In the genomic region with DNA sequence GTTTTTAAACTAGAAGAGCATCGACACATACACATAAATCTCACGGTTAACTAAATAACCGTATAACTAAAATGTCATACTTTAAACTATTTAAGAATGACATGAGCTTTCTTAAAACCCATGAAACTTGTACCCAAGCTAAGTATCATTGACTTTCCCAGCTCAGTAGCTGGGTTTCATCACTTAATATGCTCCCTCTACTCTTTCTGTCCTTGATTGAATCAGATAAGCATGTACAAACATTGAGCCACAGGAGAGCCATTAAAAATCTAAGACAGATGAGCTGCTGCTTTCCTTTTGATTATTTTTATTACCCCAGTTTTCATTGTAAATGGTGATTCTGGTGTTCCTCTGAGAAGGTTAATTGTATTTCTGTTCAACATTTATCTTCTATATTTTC, we compare ENCODE assay signal across 20 cellular contexts.
DNase-seq lines count a peak whose midpoint lies in the region; ATAC-seq, FAIRE-seq and TF ChIP-seq lines count a peak whose summit lies in the region.
"Had no signal": no experiment of that assay in that cellular context is flagged by ENCODE, and none has a peak within 500 bp of the region (broad histone marks: within the 10 kb centered on the region; RNA-seq: fewer than 3 reads in every experiment).

No MANE protein-coding gene starts in this region.

- no peak for TF ChIP-seq EP300 in stomach (IDR thresholded peaks at IDR 0.05)

- CTCF ChIA-PET in PC-9 (lab: Charles Lee), result no interaction called here

- 74 to 90% (median 85%) methylated on average over 3 of the region's 3 CpGs for WGBS in stomach, 5 donors

- peaks cover 52% of the 10 kb centered on the region; the same call in 1 of the 2 replicates for H3K79me2 ChIP-seq in Loucy (ENCODE audit: insufficient read depth, low read length)
- H3K79me2 ChIP-seq in PC-9 (ENCODE audit: low read depth), result peaks cover 93% of the 10 kb centered on the region

- no peaks in the 10 kb centered on the region for H3K9me2 ChIP-seq in Loucy (replicated peaks; ENCODE audit: low read depth, low read length)
- no peaks in the 10 kb centered on the region for H3K9me2 ChIP-seq in PC-9 (ENCODE audit: insufficient read depth)

- H3F3A ChIP-seq in Loucy (ENCODE audit: low read depth) (peaks cover 4% of the 10 kb centered on the region; the same call in 1 of the 2 replicates), PC-9 (ENCODE audit: insufficient read depth, low read depth) (peaks cover 47% of the 10 kb centered on the region)

- ATAC-seq in GM21737 (IDR thresholded peaks at IDR 0.05; ENCODE audit: unreplicated experiment), result no peak
- no peak for ATAC-seq in upper lobe of right lung
- ATAC-seq: activated naive CD8-positive, alpha-beta T cell treated with anti-CD3 and anti-CD28 coated beads, Interleukin-2, amount 50 U/mL, for 24 hours; WTC11 had no signal

- intact Hi-C loops in PC-9 (cut with micrococcal nuclease; ENCODE audit: unreplicated experiment), result no loop called here
- intact Hi-C loops in stomach (cut with DNase I; ENCODE audit: low total_unique reads), result loop anchor here (10.0 kb wide), 1 partner anchor 102 kb away; no protein-coding TSS in a partner anchor
- intact Hi-C loops in upper lobe of right lung (cut with DNase I), result loop anchor here (10.0 kb wide), 1 partner anchor 112 kb away; the partner anchor contains the start of gene FOXO3

- H3K4me3 ChIP-seq in Loucy (ENCODE audit: low read length, poor library complexity, severe bottlenecking) (no peak overlapping the region), PC-9 (no peak overlapping the region), stomach (no peak overlapping the region), upper lobe of right lung (no peak overlapping the region)
- H3K4me3 ChIP-seq: cardiac muscle cell, neural progenitor cell had no signal

- H3K27ac ChIP-seq in PC-9 (peak overlapping the region; percentile 11; the same call in 1 of the 2 replicates), stomach (peak overlapping the region in 3 of 5 donors; percentile 54 to 65 (median 57)), upper lobe of right lung (no peak overlapping the region)
- H3K27ac ChIP-seq: cardiac muscle cell, neural progenitor cell had no signal

- TF ChIP-seq CTCF in Loucy (conservative IDR thresholded peaks at IDR 0.05; ENCODE audit: low read length), result no peak
- TF ChIP-seq CTCF in PC-9 (conservative IDR thresholded peaks at IDR 0.05), result no peak
- no peak for TF ChIP-seq CTCF in stomach (IDR thresholded peaks at IDR 0.05)
- no peak for TF ChIP-seq CTCF in upper lobe of right lung (IDR thresholded peaks at IDR 0.05)

- FAIRE-seq in islet of Langerhans (lab: Jason Lieb, UNC), result peak; percentile 56
- FAIRE-seq: keratinocyte had no signal

- POLR2A ChIA-PET in PC-9 (lab: Charles Lee; ENCODE audit: unreplicated experiment), result no interaction called here

- no peak for DNase-seq in PC-9
- DNase-seq in stomach, result no peak
- no peak for DNase-seq in upper lobe of right lung
- DNase-seq in A172 (ENCODE audit: low spot score), result no peak
- DNase-seq: activated naive CD8-positive, alpha-beta T cell treated with anti-CD3 and anti-CD28 coated beads, Interleukin-2, amount 50 U/mL, for 24 hours; GOT3; IMR-90; midbrain; NCI-H1092; NCI-H2171; RPMI8226; stimulated activated CD4-positive, alpha-beta T cell treated with anti-CD3 and anti-CD28 coated beads, Interleukin-1b, Interleukin-23, amount 100 ng/mL, for 48 hours; substantia nigra had no signal

- H3K4me1 ChIP-seq in Loucy (ENCODE audit: insufficient read depth, low read length, poor library complexity, severe bottlenecking) (peaks cover 30% of the 10 kb centered on the region), PC-9 (replicated peaks; ENCODE audit: insufficient read depth) (peaks cover 71% of the 10 kb centered on the region), stomach (peaks cover 52 to 74% (median 66%) of the 10 kb centered on the region in 4 donors), upper lobe of right lung (peaks cover 52% of the 10 kb centered on the region)
- H3K4me1 ChIP-seq: neural progenitor cell had no signal

- H4K20me1 ChIP-seq in Loucy (ENCODE audit: insufficient read depth, low read length, poor library complexity, severe bottlenecking), result peaks cover 10% of the 10 kb centered on the region
- H4K20me1 ChIP-seq in PC-9 (ENCODE audit: insufficient read depth), result peaks cover 23% of the 10 kb centered on the region

- peak overlapping the region; percentile 55 for H3K4me2 ChIP-seq in Loucy (ENCODE audit: low read depth, low read length, poor library complexity, severe bottlenecking)
- H3K4me2 ChIP-seq in PC-9, result no peak overlapping the region
- H3K4me2 ChIP-seq: neural progenitor cell had no signal

- peaks cover 14% of the 10 kb centered on the region; the same call in 1 of the 2 replicates for H3K36me3 ChIP-seq in Loucy (ENCODE audit: insufficient read depth, low read length)
- peaks cover 39% of the 10 kb centered on the region; the same call in 1 of the 2 replicates for H3K36me3 ChIP-seq in PC-9 (ENCODE audit: low read depth)
- peaks cover 0 to 18% (median 17%) of the 10 kb centered on the region in 4 donors for H3K36me3 ChIP-seq in stomach
- H3K36me3 ChIP-seq in upper lobe of right lung, result peaks cover 10% of the 10 kb centered on the region
- H3K36me3 ChIP-seq: cardiac muscle cell, neural progenitor cell had no signal

- no peak overlapping the region for H2AFZ ChIP-seq in Loucy (ENCODE audit: low read length)
- H2AFZ ChIP-seq in PC-9, result no peak overlapping the region
- H2AFZ ChIP-seq: neural progenitor cell had no signal

- H3K9me3 ChIP-seq in Loucy (ENCODE audit: insufficient read depth, low read depth, low read length) (no peaks in the 10 kb centered on the region), PC-9 (ENCODE audit: insufficient read depth, low read depth) (no peaks in the 10 kb centered on the region), stomach (no peaks in the 10 kb centered on the region), upper lobe of right lung (no peaks in the 10 kb centered on the region)

- no peak for TF ChIP-seq POLR2A in stomach (IDR thresholded peaks at IDR 0.05)

- BruUV-seq in PC-9 (replicated peaks; lab: Mats Ljungman, UMichigan), result no TSS peak

- no peak overlapping the region for H3K9ac ChIP-seq in Loucy (ENCODE audit: low read depth, low read length, poor library complexity, severe bottlenecking)
- H3K9ac ChIP-seq: neural progenitor cell had no signal

- H3K27me3 ChIP-seq in Loucy (ENCODE audit: insufficient read depth, low read length, poor library complexity, severe bottlenecking), result no peaks in the 10 kb centered on the region
- H3K27me3 ChIP-seq in PC-9 (ENCODE audit: insufficient read depth, low read depth), result no peaks in the 10 kb centered on the region
- no peaks in the 10 kb centered on the region for H3K27me3 ChIP-seq in stomach
- H3K27me3 ChIP-seq in upper lobe of right lung, result no peaks in the 10 kb centered on the region
- H3K27me3 ChIP-seq: cardiac muscle cell, neural progenitor cell had no signal
